Comparison of ENCODE assay signal across 24 cellular contexts in the genomic region with DNA sequence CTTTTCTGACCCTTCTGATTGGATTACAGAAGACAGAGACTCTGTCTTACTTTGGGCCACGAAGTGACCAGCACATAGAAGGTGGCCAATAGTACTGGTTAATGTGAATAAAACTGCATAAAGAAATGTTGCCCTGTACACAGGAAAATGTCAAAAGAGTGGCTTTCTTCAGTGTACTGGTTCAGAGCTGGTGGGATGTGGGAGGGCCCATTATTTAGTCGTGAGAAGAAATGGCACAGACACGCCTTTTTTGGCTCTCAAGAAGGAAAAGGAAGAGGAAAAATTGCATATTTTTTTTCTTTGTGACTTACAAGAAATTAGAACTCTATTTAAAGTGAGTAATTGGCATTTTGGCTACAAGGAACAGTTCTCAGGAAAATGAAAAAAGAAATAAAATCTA.
A peak's percentile ranks its signal among the peaks of the same experiment; 100 is the strongest.
DNase-seq lines count a peak whose midpoint lies in the region; ATAC-seq and TF ChIP-seq lines count a peak whose summit lies in the region.
"Had no signal": no experiment of that assay in that cellular context is flagged by ENCODE, and none has a peak within 500 bp of the region (broad histone marks: within the 10 kb centered on the region; RNA-seq: fewer than 3 reads in every experiment).

No MANE protein-coding gene starts in this region.

- H3K9me3 ChIP-seq in SK-N-SH: no peaks in the 10 kb centered on the region
- H3K9me3 ChIP-seq in GM23248 (ENCODE audit: low read depth): no peaks in the 10 kb centered on the region
- H3K9me3 ChIP-seq: A549, BLaER1 had no signal

- no peak for TF ChIP-seq CTCF in SK-N-SH (IDR thresholded peaks at IDR 0.05)
- TF ChIP-seq CTCF in cardiac fibroblast (IDR thresholded peaks at IDR 0.05; ENCODE audit: low read depth, low read length): no peak
- TF ChIP-seq CTCF in fibroblast of mammary gland (conservative IDR thresholded peaks at IDR 0.05; ENCODE audit: control insufficient read depth, insufficient read depth, low read depth, low read length): no peak

- no peak overlapping the region for H3K27ac ChIP-seq in SK-N-SH (ENCODE audit: low read depth in 2 of 2, low read length in 1 of 2)
- H3K27ac ChIP-seq in GM23248: 0 out of 2 replicates have a peak overlapping the region, but pooled peaks have one; percentile 8
- H3K27ac ChIP-seq: 22Rv1, A549, BLaER1, HL-60 had no signal

- H3K4me1 ChIP-seq in SK-N-SH (ENCODE audit: control insufficient read depth in 1 of 2, insufficient read depth in 2 of 2, low read depth in 1 of 2, low read length in 1 of 2): peaks cover 0 to 3% of the 10 kb centered on the region in 2 experiments; a peak in 1 of 4 replicates
- peaks cover 36% of the 10 kb centered on the region for H3K4me1 ChIP-seq in GM23248 (ENCODE audit: insufficient read depth)
- H3K4me1 ChIP-seq: A549, BLaER1 had no signal

- H3K27me3 ChIP-seq in SK-N-SH (ENCODE audit: insufficient read depth) (no peaks in the 10 kb centered on the region), GM23248 (replicated peaks; ENCODE audit: insufficient read depth) (no peaks in the 10 kb centered on the region)
- H3K27me3 ChIP-seq: BLaER1 had no signal

- H3K4me3 ChIP-seq in SK-N-SH (ENCODE audit: low read depth in 2 of 2, low read length in 1 of 2) (no peak overlapping the region), GM23248 (no peak overlapping the region), cardiac fibroblast (replicated peaks in 1 of 2; ENCODE audit: low read depth in 2 of 2, low read length in 2 of 2) (no peak overlapping the region), fibroblast of mammary gland (ENCODE audit: control insufficient read depth, low read depth, low read length) (no peak overlapping the region)
- H3K4me3 ChIP-seq: A549, BLaER1, GM12878 had no signal

- H3K9ac ChIP-seq in SK-N-SH: no peak overlapping the region
- no peak overlapping the region for H3K9ac ChIP-seq in GM23248
- H3K9ac ChIP-seq: BLaER1 had no signal

- H3K9me2 ChIP-seq in SK-N-SH (no peaks in the 10 kb centered on the region), GM23248 (ENCODE audit: insufficient read depth) (no peaks in the 10 kb centered on the region)

- H3K4me2 ChIP-seq in SK-N-SH: no peak overlapping the region
- H3K4me2 ChIP-seq in GM23248 (ENCODE audit: unreplicated experiment): no peak overlapping the region
- H3K4me2 ChIP-seq: A549, BLaER1 had no signal

- H3K36me3 ChIP-seq in SK-N-SH (replicated peaks in 1 of 2; ENCODE audit: control insufficient read depth in 1 of 2, insufficient read depth in 2 of 2, low read length in 1 of 2): no peaks in the 10 kb centered on the region
- H3K36me3 ChIP-seq in GM23248 (ENCODE audit: low read depth): no peaks in the 10 kb centered on the region
- H3K36me3 ChIP-seq: BLaER1 had no signal

- H2AFZ ChIP-seq in SK-N-SH (ENCODE audit: low read depth): peak overlapping the region; percentile 1; the same call in 1 of the 2 replicates
- H2AFZ ChIP-seq in GM23248: no peak overlapping the region

- no peak for DNase-seq in SK-N-SH
- peak; percentile 31 for DNase-seq in GM23248
- DNase-seq in cardiac fibroblast (ENCODE audit: low read depth in 2 of 2): peak; percentile 26 to 63
- DNase-seq in fibroblast of mammary gland (ENCODE audit: low read depth): peak; percentile 22
- DNase-seq in activated CD4-positive, CD25-positive, alpha-beta regulatory T cell (lab: John Stamatoyannopoulos, UW): no peak
- no peak for DNase-seq in cerebellar cortex (ENCODE audit: low spot score)
- no peak for DNase-seq in activated CD4-positive, alpha-beta T cell treated with anti-CD3 and anti-CD28 coated beads for 48 hours
- DNase-seq: CD4-positive, alpha-beta memory T cell; COR-L47; DMS 273 treated with DMSO at 0.1 percent for 48 hours; DMS53; DND-41; EL; GOT3; H7; HFFc6 had no signal

- no peaks in the 10 kb centered on the region; the same call in 1 of the 2 replicates for H3K79me2 ChIP-seq in SK-N-SH (ENCODE audit: insufficient read depth)
- no peaks in the 10 kb centered on the region; the same call in 1 of the 2 replicates for H3K79me2 ChIP-seq in GM23248 (ENCODE audit: insufficient read depth)

- TF ChIP-seq RAD21 in SK-N-SH (IDR thresholded peaks at IDR 0.05; ENCODE audit: low read length): no peak

- CTCF ChIA-PET in SK-N-SH (lab: Yijun Ruan, JAX): interaction anchor here (1.4 kb wide), 1 partner anchor 11 kb away, joined by 3 read pairs; no protein-coding TSS in a partner anchor

- TF ChIP-seq EP300 in SK-N-SH (IDR thresholded peaks at IDR 0.05; ENCODE audit: borderline replicate concordance in 1 of 2, low read depth in 1 of 2, low read length in 1 of 2): no peak

- WGBS in SK-N-SH (ENCODE audit: low lambda C conversion rate): 65% methylated on average over 3 of the region's 3 CpGs
- 77 to 78% methylated on average over 3 of the region's 3 CpGs for WGBS in GM23248 (ENCODE audit: low coverage in 1 of 2, low lambda C conversion rate in 2 of 2, missing lambda C conversion rate in 2 of 2), 2 experiments

- in situ Hi-C loops in GM23248 (cut with MboI): no loop called here

- POLR2A ChIA-PET in SK-N-SH (lab: Yijun Ruan, JAX): no interaction called here

- H4K20me1 ChIP-seq in SK-N-SH (ENCODE audit: insufficient read depth) (no peaks in the 10 kb centered on the region), GM23248 (ENCODE audit: insufficient read depth) (no peaks in the 10 kb centered on the region)
- H4K20me1 ChIP-seq: BLaER1 had no signal

- no peak for ATAC-seq in SK-N-SH treated with all-trans-retinoic acid at 6 μM for 48 hours
- ATAC-seq: A549, HCT116, HepG2 had no signal

- peaks cover 8% of the 10 kb centered on the region for H3F3A ChIP-seq in SK-N-SH (replicated peaks; ENCODE audit: insufficient read depth)
- peaks cover 37% of the 10 kb centered on the region for H3F3A ChIP-seq in GM23248 (ENCODE audit: insufficient read depth)

TF ChIP-seq in SK-N-SH, 30 proteins besides CTCF, POLR2A, EP300 and RAD21:
- TF ChIP-seq MXI1 (IDR thresholded peaks at IDR 0.05; ENCODE audit: low read depth, low read length) (no peak), MEF2A (IDR thresholded peaks at IDR 0.05; ENCODE audit: borderline replicate concordance, low read depth) (no peak), RFX5 (IDR thresholded peaks at IDR 0.05; ENCODE audit: low read length) (no peak), JUND (IDR thresholded peaks at IDR 0.05) (no peak), GATA2 (CRISPR knock-in tag; IDR thresholded peaks at IDR 0.05) (no peak), RCOR1 (IDR thresholded peaks at IDR 0.05; ENCODE audit: low read length) (no peak), FOSL2 (IDR thresholded peaks at IDR 0.05; ENCODE audit: borderline replicate concordance, low read depth) (no peak), TEAD4 (IDR thresholded peaks at IDR 0.05; ENCODE audit: borderline replicate concordance, insufficient read depth) (no peak), TAF1 (IDR thresholded peaks at IDR 0.05; ENCODE audit: borderline replicate concordance, low read depth, low read length) (no peak), TCF12 (IDR thresholded peaks at IDR 0.05) (no peak), YY1 (IDR thresholded peaks at IDR 0.05; ENCODE audit: low read depth) (no peak)
- TF ChIP-seq, protein P1, sequence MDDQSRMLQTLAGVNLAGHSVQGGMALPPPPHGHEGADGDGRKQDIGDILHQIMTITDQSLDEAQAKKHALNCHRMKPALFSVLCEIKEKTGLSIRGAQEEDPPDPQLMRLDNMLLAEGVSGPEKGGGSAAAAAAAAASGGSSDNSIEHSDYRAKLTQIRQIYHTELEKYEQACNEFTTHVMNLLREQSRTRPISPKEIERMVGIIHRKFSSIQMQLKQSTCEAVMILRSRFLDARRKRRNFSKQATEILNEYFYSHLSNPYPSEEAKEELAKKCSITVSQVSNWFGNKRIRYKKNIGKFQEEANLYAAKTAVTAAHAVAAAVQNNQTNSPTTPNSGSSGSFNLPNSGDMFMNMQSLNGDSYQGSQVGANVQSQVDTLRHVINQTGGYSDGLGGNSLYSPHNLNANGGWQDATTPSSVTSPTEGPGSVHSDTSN (IDR thresholded peaks at IDR 0.05): no peak
TF ChIP-seq in SK-N-SH: peak in this region for 0.

TF ChIP-seq in SK-N-SH treated with all-trans-retinoic acid at 6 μM for 48 hours, 23 proteins besides CTCF, POLR2A, EP300 and RAD21:
- TF ChIP-seq ZFP3 (CRISPR knock-in tag; IDR thresholded peaks at IDR 0.05) (no peak), BACH2 (CRISPR knock-in tag; IDR thresholded peaks at IDR 0.05; ENCODE audit: borderline replicate concordance) (no peak), ZNF8 (CRISPR knock-in tag; IDR thresholded peaks at IDR 0.05) (no peak), ZFP30 (CRISPR knock-in tag; IDR thresholded peaks at IDR 0.05) (no peak), TCF4 (CRISPR knock-in tag; IDR thresholded peaks at IDR 0.05; ENCODE audit: borderline replicate concordance) (no peak), ARNTL (CRISPR knock-in tag; IDR thresholded peaks at IDR 0.05; ENCODE audit: borderline replicate concordance, low read depth) (no peak), GLIS3 (CRISPR knock-in tag; IDR thresholded peaks at IDR 0.05) (no peak), TOX (CRISPR knock-in tag; IDR thresholded peaks at IDR 0.05; ENCODE audit: borderline replicate concordance) (no peak), ISL1 (CRISPR knock-in tag; IDR thresholded peaks at IDR 0.05) (no peak), PPARA (CRISPR knock-in tag; IDR thresholded peaks at IDR 0.05; ENCODE audit: borderline replicate concordance) (no peak), ZNF565 (CRISPR knock-in tag; conservative IDR thresholded peaks at IDR 0.05; ENCODE audit: low read depth) (no peak), ZC3H10 (CRISPR knock-in tag; IDR thresholded peaks at IDR 0.05) (no peak)
- TF ChIP-seq, protein P2, sequence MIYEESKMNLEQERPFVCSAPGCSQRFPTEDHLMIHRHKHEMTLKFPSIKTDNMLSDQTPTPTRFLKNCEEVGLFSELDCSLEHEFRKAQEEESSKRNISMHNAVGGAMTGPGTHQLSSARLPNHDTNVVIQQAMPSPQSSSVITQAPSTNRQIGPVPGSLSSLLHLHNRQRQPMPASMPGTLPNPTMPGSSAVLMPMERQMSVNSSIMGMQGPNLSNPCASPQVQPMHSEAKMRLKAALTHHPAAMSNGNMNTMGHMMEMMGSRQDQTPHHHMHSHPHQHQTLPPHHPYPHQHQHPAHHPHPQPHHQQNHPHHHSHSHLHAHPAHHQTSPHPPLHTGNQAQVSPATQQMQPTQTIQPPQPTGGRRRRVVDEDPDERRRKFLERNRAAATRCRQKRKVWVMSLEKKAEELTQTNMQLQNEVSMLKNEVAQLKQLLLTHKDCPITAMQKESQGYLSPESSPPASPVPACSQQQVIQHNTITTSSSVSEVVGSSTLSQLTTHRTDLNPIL (CRISPR knock-in tag; IDR thresholded peaks at IDR 0.05; ENCODE audit: low read depth): no peak

Comparison
In these comparisons a context has a peak if more than half of its experiments do, and no peak if none do; other contexts are left out.
1. DNase-seq: peak in GM23248 (single experiment), cardiac fibroblast (2 of 2) and fibroblast of mammary gland (single experiment); none in SK-N-SH (single experiment), activated CD4-positive, CD25-positive, alpha-beta regulatory T cell (0 of 4), cerebellar cortex (single experiment) and activated CD4-positive, alpha-beta T cell treated with anti-CD3 and anti-CD28 coated beads for 48 hours (single experiment).